In genomic region chr10:79349766-79350406, GRCh38 we compare ENCODE assay signal across 9 cellular contexts. TPM values are rescaled to one million over a fixed set of nuclear protein-coding genes. Genes with fewer than 3 reads are reported as not detected.
DNase-seq lines count a peak whose midpoint lies in the region; ATAC-seq, FAIRE-seq and TF ChIP-seq lines count a peak whose summit lies in the region.
"Had no signal": no experiment of that assay in that cellular context is flagged by ENCODE, and none has a peak within 500 bp of the region (broad histone marks: within the 10 kb centered on the region; RNA-seq: fewer than 3 reads in every experiment).

No MANE protein-coding gene starts in this region.

- H3K4me3 Mint-ChIP-seq in activated CD8-positive, alpha-beta T cell treated with anti-CD3 and anti-CD28 coated beads for 36 hours = peak overlapping the region; percentile 86

- FAIRE-seq in kidney (lab: Jason Lieb, UNC) = no peak

- no peak for ATAC-seq in heart right ventricle
- no peak for ATAC-seq in activated CD8-positive, alpha-beta T cell treated with anti-CD3 and anti-CD28 coated beads for 36 hours

- TF ChIP-seq CTCF in left ventricle myocardium inferior (IDR thresholded peaks at IDR 0.05; ENCODE audit: borderline replicate concordance) (no peak), heart right ventricle (IDR thresholded peaks at IDR 0.05) (no peak), kidney (IDR thresholded peaks at IDR 0.05; ENCODE audit: borderline replicate concordance, extremely low read depth, insufficient read depth) (no peak), testis (IDR thresholded peaks at IDR 0.05) (no peak)
- TF ChIP-seq CTCF in activated CD8-positive, alpha-beta T cell treated with anti-CD3 and anti-CD28 coated beads for 36 hours (IDR thresholded peaks at IDR 0.05) = no peak

- H3K9me3 ChIP-seq in left ventricle myocardium inferior (replicated peaks) (no peaks in the 10 kb centered on the region), heart right ventricle (no peaks in the 10 kb centered on the region), kidney (ENCODE audit: control insufficient read depth in 1 of 2, low read length in 2 of 2) (no peaks in the 10 kb centered on the region), testis (no peaks in the 10 kb centered on the region)

- H3K27me3 ChIP-seq in left ventricle myocardium inferior (ENCODE audit: low read depth) = no peaks in the 10 kb centered on the region
- no peaks in the 10 kb centered on the region for H3K27me3 ChIP-seq in heart right ventricle
- no peaks in the 10 kb centered on the region for H3K27me3 ChIP-seq in testis

- TF ChIP-seq POLR2A in testis (IDR thresholded peaks at IDR 0.05) = no peak

- peak overlapping the region; percentile 94 for H3K27ac Mint-ChIP-seq in activated CD8-positive, alpha-beta T cell treated with anti-CD3 and anti-CD28 coated beads for 36 hours

- H3K36me3 ChIP-seq in left ventricle myocardium inferior = peaks cover 64% of the 10 kb centered on the region
- peaks cover 0 to 61% (median 53%) of the 10 kb centered on the region in 9 donors for H3K36me3 ChIP-seq in heart right ventricle
- peaks cover 17 to 48% of the 10 kb centered on the region in 2 donors for H3K36me3 ChIP-seq in kidney (ENCODE audit: control insufficient read depth in 1 of 2, insufficient read depth in 2 of 2, low read length in 2 of 2)
- no peaks in the 10 kb centered on the region for H3K36me3 ChIP-seq in testis (ENCODE audit: low read depth, missing control alignments)

- DNase-seq in left ventricle myocardium inferior (no peak), heart right ventricle (no peak), kidney (peak; percentile 77), testis (peak; percentile 87), UCSD-AML1 (lab: John Stamatoyannopoulos, UW; ENCODE audit: unreplicated experiment) (no peak), NCI-H2227 treated with DMSO at 0.1 percent for 48 hours (lab: John Stamatoyannopoulos, UW) (no peak), NCI-H748 (lab: John Stamatoyannopoulos, UW; ENCODE audit: unreplicated experiment) (no peak)
- no peak for DNase-seq in activated CD8-positive, alpha-beta T cell treated with anti-CD3 and anti-CD28 coated beads for 36 hours
- DNase-seq: NCI-H510A had no signal

- H3K36me3 Mint-ChIP-seq in activated CD8-positive, alpha-beta T cell treated with anti-CD3 and anti-CD28 coated beads for 36 hours (ENCODE audit: low read depth) = peaks cover 61% of the 10 kb centered on the region

- POLR2A ChIA-PET in activated CD8-positive, alpha-beta T cell treated with anti-CD3 and anti-CD28 coated beads for 36 hours (lab: Charles Lee) = interaction anchor here (1.2 to 13.2 kb wide), 7 partner anchors 9 to 107 kb away, joined by 3 to 155 read pairs (median 9); no protein-coding TSS in a partner anchor

- H3K27ac ChIP-seq in left ventricle myocardium inferior (replicated peaks) = no peak overlapping the region
- peak overlapping the region in 2 of 10 donors; percentile 94 to 98 for H3K27ac ChIP-seq in heart right ventricle
- no peak overlapping the region for H3K27ac ChIP-seq in kidney (ENCODE audit: low read depth in 2 of 2, low read length in 2 of 2)
- H3K27ac ChIP-seq in testis = no peak overlapping the region

- peak overlapping the region; percentile 91 for H3K4me3 ChIP-seq in left ventricle myocardium inferior
- peak overlapping the region in 1 of 10 donors; percentile 94 for H3K4me3 ChIP-seq in heart right ventricle
- no peak overlapping the region for H3K4me3 ChIP-seq in kidney (ENCODE audit: low read length in 2 of 2)
- H3K4me3 ChIP-seq in testis = no peak overlapping the region

- WGBS in heart right ventricle, 2 donors = 62 to 82% methylated on average over 6 of the region's 6 CpGs
- whole genome bisulfite sequencing in testis, 2 donors = 71 to 85% methylated on average over 6 of the region's 6 CpGs

- intact Hi-C loops in left ventricle myocardium inferior (cut with micrococcal nuclease) (no loop called here), heart right ventricle (cut with DNase I) (loop anchor here in 1 of 10 donors (10.0 kb wide), 1 partner anchor 105 kb away; no protein-coding TSS in a partner anchor), kidney (cut with DNase I) (no loop called here), testis (cut with DNase I; ENCODE audit: low total_unique reads) (no loop called here)
- intact Hi-C loops in activated CD8-positive, alpha-beta T cell treated with anti-CD3 and anti-CD28 coated beads for 36 hours (cut with micrococcal nuclease) = loop anchor here (5.0 kb wide), 2 partner anchors 33 to 58 kb away; no protein-coding TSS in a partner anchor

- CTCF ChIA-PET in activated CD8-positive, alpha-beta T cell treated with anti-CD3 and anti-CD28 coated beads for 36 hours (lab: Charles Lee) = interaction anchor here (2.1 to 4.0 kb wide), 2 partner anchors 16 to 24 kb away, joined by 7 to 25 read pairs; no protein-coding TSS in a partner anchor

- H3K9me3 Mint-ChIP-seq in activated CD8-positive, alpha-beta T cell treated with anti-CD3 and anti-CD28 coated beads for 36 hours = no peaks in the 10 kb centered on the region

- H3K4me1 ChIP-seq in left ventricle myocardium inferior (peaks cover 43% of the 10 kb centered on the region), heart right ventricle (peaks cover 3 to 80% (median 28%) of the 10 kb centered on the region in 9 donors), kidney (ENCODE audit: control insufficient read depth in 1 of 2, insufficient read depth in 1 of 2, low read depth in 1 of 2, low read length in 2 of 2) (peaks cover 5 to 13% of the 10 kb centered on the region in 2 donors), testis (peaks cover 24% of the 10 kb centered on the region)

- H3K9ac ChIP-seq in kidney (ENCODE audit: low read length in 2 of 2) = no peak overlapping the region

- H3K4me1 Mint-ChIP-seq in activated CD8-positive, alpha-beta T cell treated with anti-CD3 and anti-CD28 coated beads for 36 hours (ENCODE audit: low read depth) = peaks cover 43% of the 10 kb centered on the region

- H3K27me3 Mint-ChIP-seq in activated CD8-positive, alpha-beta T cell treated with anti-CD3 and anti-CD28 coated beads for 36 hours = no peaks in the 10 kb centered on the region

RNA-seq across cellular contexts. Expression of gene PPIF, which starts 2.6 kb away (rescaled TPM):
- total RNA-seq in left ventricle myocardium inferior (150 TPM), heart right ventricle (100 to 1,000 TPM in 9 of 10 donors, 10 to 100 TPM in 1; 95.5 to 205 (median 148) TPM), kidney (36.7 TPM), testis (100 to 1,000 TPM in 1 of 2 donors, 10 to 100 TPM in 1; 82.1 to 106 TPM)
- polyA plus RNA-seq in heart right ventricle (100 to 1,000 TPM in 1 of 2 donors, 10 to 100 TPM in 1; 44.3 to 144 TPM), kidney (ENCODE audit: insufficient read depth, low read depth, low replicate concordance) (120 TPM), testis (ENCODE audit: insufficient read depth, low read depth, low replicate concordance) (80.1 TPM)
- total RNA-seq in activated CD8-positive, alpha-beta T cell treated with anti-CD3 and anti-CD28 coated beads for 36 hours = 10 to 100 TPM; 81.5 to 88.6 TPM

Comparison
In these comparisons a context has a peak if more than half of its experiments do, and no peak if none do; other contexts are left out.
1. DNase-seq: peak in kidney (single experiment) and testis (single experiment); none in left ventricle myocardium inferior (single experiment), heart right ventricle (0 of 2), activated CD8-positive, alpha-beta T cell treated with anti-CD3 and anti-CD28 coated beads for 36 hours (single experiment), UCSD-AML1 (single experiment), NCI-H2227 treated with DMSO at 0.1 percent for 48 hours (single experiment) and NCI-H748 (single experiment).